In genomic region chr20:11891827-11892521, GRCh38 we compare ENCODE assay signal across 8 cellular contexts. TPM values are rescaled to one million over a fixed set of nuclear protein-coding genes. Genes with fewer than 3 reads are reported as not detected.
A peak's percentile ranks its signal among the peaks of the same experiment; 100 is the strongest.
DNase-seq lines count a peak whose midpoint lies in the region; ATAC-seq and TF ChIP-seq lines count a peak whose summit lies in the region.

No MANE protein-coding gene starts in this region.

- H3K4me1 ChIP-seq in BE2C (no peaks in the 10 kb centered on the region), PC-9 (replicated peaks; ENCODE audit: insufficient read depth) (peaks cover 17% of the 10 kb centered on the region), right atrium auricular region (peaks cover 0 to 41% of the 10 kb centered on the region in 2 donors)

- H3K27me3 ChIP-seq in BE2C (no peaks in the 10 kb centered on the region), PC-9 (ENCODE audit: insufficient read depth, low read depth) (no peaks in the 10 kb centered on the region), right atrium auricular region (no peaks in the 10 kb centered on the region)

- POLR2A ChIA-PET in PC-9 (lab: Charles Lee; ENCODE audit: unreplicated experiment): no interaction called here

- intact Hi-C loops in PC-9 (cut with micrococcal nuclease; ENCODE audit: unreplicated experiment): loop anchor here (1.0 to 10.0 kb wide), 4 partner anchors 93 to 1457 kb away; partner anchors contain the start of genes MKKS and SLX4IP

- CTCF ChIA-PET in PC-9 (lab: Charles Lee): no interaction called here

- peak overlapping the region; percentile 79 for H2AFZ ChIP-seq in PC-9

- H3K79me2 ChIP-seq in PC-9 (ENCODE audit: low read depth): peaks cover 57% of the 10 kb centered on the region

- TSS peak; percentile 54 for BruUV-seq in PC-9 (replicated peaks; lab: Mats Ljungman, UMichigan)

- DNase-seq in BE2C (peak; percentile 64), GM19240 (ENCODE audit: insufficient read length, low spot score) (peak; percentile 14), HuH-7.5 (ENCODE audit: low spot score) (peak; percentile 63), PC-9 (peak; percentile 64 to 71), amniotic stem cell (lab: John Stamatoyannopoulos, UW) (peak; percentile 37), right atrium auricular region (ENCODE audit: low spot score) (peak; percentile 61), pons (ENCODE audit: low spot score) (peak; percentile 85)

- H3K9me3 ChIP-seq in BE2C (no peaks in the 10 kb centered on the region), PC-9 (ENCODE audit: insufficient read depth, low read depth) (no peaks in the 10 kb centered on the region), right atrium auricular region (no peaks in the 10 kb centered on the region)

- no peak for ATAC-seq in HG02884 (IDR thresholded peaks at IDR 0.05; ENCODE audit: unreplicated experiment)

- H3K27ac ChIP-seq in PC-9 (peak overlapping the region; percentile 49), right atrium auricular region (peak overlapping the region; percentile 90 to 93)

- peak overlapping the region; percentile 74 for H3K4me3 ChIP-seq in BE2C (ENCODE audit: low read depth, low read length)
- H3K4me3 ChIP-seq in PC-9: peak overlapping the region; percentile 91
- peak overlapping the region; percentile 60 to 79 for H3K4me3 ChIP-seq in right atrium auricular region

- TF ChIP-seq CTCF in BE2C (IDR thresholded peaks at IDR 0.05; ENCODE audit: low read depth, low read length) (no peak), PC-9 (conservative IDR thresholded peaks at IDR 0.05) (no peak), right atrium auricular region (IDR thresholded peaks at IDR 0.05) (no peak)

- H3K4me2 ChIP-seq in PC-9: peak overlapping the region; percentile 100

- H4K20me1 ChIP-seq in PC-9 (ENCODE audit: insufficient read depth): peaks cover 6% of the 10 kb centered on the region; the same call in 1 of the 2 replicates

- no peaks in the 10 kb centered on the region for H3K36me3 ChIP-seq in BE2C
- no peaks in the 10 kb centered on the region for H3K36me3 ChIP-seq in PC-9 (ENCODE audit: low read depth)
- no peaks in the 10 kb centered on the region for H3K36me3 ChIP-seq in right atrium auricular region

- peaks cover 9% of the 10 kb centered on the region; the same call in 1 of the 2 replicates for H3F3A ChIP-seq in PC-9 (ENCODE audit: insufficient read depth, low read depth)

- no peaks in the 10 kb centered on the region; the same call in 1 of the 2 replicates for H3K9me2 ChIP-seq in PC-9 (ENCODE audit: insufficient read depth)

RNA-seq across cellular contexts. Expression of gene BTBD3, which starts 25.7 kb away (rescaled TPM):
- polyA plus RNA-seq in BE2C (2012; ENCODE audit: insufficient read depth, insufficient read length, low read depth): 32.3 TPM
- total RNA-seq in PC-9 (2021) (17.6 and 19.6 TPM in 2 replicates), right atrium auricular region (10 to 100 TPM; 20.8 to 21.2 TPM)

Comparison
In these comparisons a context has a peak if more than half of its experiments do, and no peak if none do; other contexts are left out.
1. DNase-seq: peak in every context shown above with its lines; median percentile 85 in pons; 68 in PC-9; 64 in BE2C; 63 in HuH-7.5; 61 in right atrium auricular region; 37 in amniotic stem cell; 14 in GM19240.